1 cellular context compared by ENCODE assay signal in genomic region chr12:109783965-109784244, GRCh38.
TF ChIP-seq lines count a peak whose summit lies in the region.

No MANE protein-coding gene starts in this region.

TF ChIP-seq in HepG2, 621 proteins besides CTCF, POLR2A, EP300 and RAD21:
- TF ChIP-seq SALL1 (CRISPR knock-in tag; IDR thresholded peaks at IDR 0.05) = 0 out of 2 replicates have a peak, but pooled peaks have one; percentile 36
- peak; percentile 39; the same call in 1 of the 2 replicates for TF ChIP-seq ZFX (CRISPR knock-in tag; IDR thresholded peaks at IDR 0.05; ENCODE audit: low read depth)
- TF ChIP-seq PATZ1 (CRISPR knock-in tag; IDR thresholded peaks at IDR 0.05) = 0 out of 2 replicates have a peak, but pooled peaks have one; percentile 21
- no peak for TF ChIP-seq NAIF1 (CRISPR knock-in tag; IDR thresholded peaks at IDR 0.05; ENCODE audit: borderline replicate concordance)
- TF ChIP-seq ZNF687 (CRISPR knock-in tag; IDR thresholded peaks at IDR 0.05) = peak; percentile 27; the same call in 1 of the 2 replicates
- no peak for TF ChIP-seq FOXA1 (IDR thresholded peaks at IDR 0.05)
- peak; percentile 66 for TF ChIP-seq FOXA1 (CRISPR knock-in tag; IDR thresholded peaks at IDR 0.05)
- TF ChIP-seq FOXA3 (CRISPR knock-in tag; IDR thresholded peaks at IDR 0.05) = peak; percentile 41; the same call in 1 of the 2 replicates
- peak; percentile 35; the same call in 1 of the 2 replicates for TF ChIP-seq PHF20 (CRISPR knock-in tag; IDR thresholded peaks at IDR 0.05)
- no peak for TF ChIP-seq PHB2 (IDR thresholded peaks at IDR 0.05; ENCODE audit: partially characterized antibody)
- TF ChIP-seq TFAP4 (IDR thresholded peaks at IDR 0.05; ENCODE audit: borderline replicate concordance, low read depth) = 0 out of 2 replicates have a peak, but pooled peaks have one; percentile 18
